Comparison of ENCODE assay signal across 3 cellular contexts in genomic region chr3:51398595-51399310, GRCh38.
TF ChIP-seq lines count a peak whose summit lies in the region.

No MANE protein-coding gene starts in this region.

TF ChIP-seq in HEK293, 187 proteins besides CTCF, POLR2A, EP300 and RAD21:
- TF ChIP-seq ATF2 (tag by site-specific recombination; IDR thresholded peaks at IDR 0.05; ENCODE audit: low read depth) (peak; percentile 85), ZBTB6 (tag by site-specific recombination; IDR thresholded peaks at IDR 0.05) (no peak), ZNF311 (tag by site-specific recombination; IDR thresholded peaks at IDR 0.05; ENCODE audit: borderline replicate concordance) (no peak), ZSCAN5A (tag by site-specific recombination; IDR thresholded peaks at IDR 0.05) (no peak), GLIS2 (tag by site-specific recombination; IDR thresholded peaks at IDR 0.05) (no peak), ZNF664 (tag by site-specific recombination; IDR thresholded peaks at IDR 0.05) (no peak)

TF ChIP-seq in K562, 482 proteins besides CTCF, POLR2A, EP300 and RAD21:
- TF ChIP-seq ZFX (CRISPR knock-in tag; IDR thresholded peaks at IDR 0.05) (no peak), MLLT1 (IDR thresholded peaks at IDR 0.05) (no peak), ATF7 (IDR thresholded peaks at IDR 0.05) (peak; percentile 56; the same call in 1 of the 2 replicates), ARID4B (CRISPR knock-in tag; IDR thresholded peaks at IDR 0.05) (no peak), ATF3 (IDR thresholded peaks at IDR 0.05) (peak; percentile 68), ATF3 (CRISPR knock-in tag; conservative IDR thresholded peaks at IDR 0.05) (no peak), JUN (IDR thresholded peaks at IDR 0.05; ENCODE audit: borderline replicate concordance, low read depth, low read length) (no peak), JUN (CRISPR knock-in tag; IDR thresholded peaks at IDR 0.05; ENCODE audit: borderline replicate concordance) (no peak), ZBTB8A (IDR thresholded peaks at IDR 0.05; ENCODE audit: partially characterized antibody) (no peak), TCF3 (CRISPR knock-in tag; IDR thresholded peaks at IDR 0.05) (no peak), NCOA1 (IDR thresholded peaks at IDR 0.05; ENCODE audit: low read depth) (no peak)
TF ChIP-seq in K562: peak in this region for 2.

TF ChIP-seq in neural cell, 6 proteins besides CTCF, POLR2A, EP300 and RAD21:
- TF ChIP-seq POLR2AphosphoS5 (IDR thresholded peaks at IDR 0.05), result peak; percentile 42
- TF ChIP-seq MXI1 (conservative IDR thresholded peaks at IDR 0.05; ENCODE audit: poor library complexity, severe bottlenecking), result no peak
